1 cellular context compared by ENCODE assay signal in the genomic region with DNA sequence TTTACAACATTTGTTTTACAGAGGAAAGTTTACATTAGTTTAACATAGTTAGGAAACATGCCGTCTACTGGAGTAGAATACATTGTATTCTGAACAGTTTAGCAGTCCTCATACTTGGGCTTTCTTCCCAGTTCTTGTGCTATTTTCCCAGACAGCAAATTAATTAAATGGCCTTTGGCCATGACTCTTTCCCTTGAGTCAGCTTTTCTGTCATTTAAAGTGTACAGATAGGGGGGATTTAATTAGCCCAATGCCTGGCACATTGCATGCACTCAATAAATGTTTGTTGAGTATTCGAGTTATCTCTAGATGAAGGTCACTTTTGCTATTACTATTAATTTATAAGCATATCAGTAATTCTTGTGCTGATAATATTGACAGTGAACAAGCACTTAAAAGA.
TF ChIP-seq lines count a peak whose summit lies in the region.

No MANE protein-coding gene starts in this region.

TF ChIP-seq in HepG2, 621 proteins besides CTCF, POLR2A, EP300 and RAD21 (continued from another document):
- TF ChIP-seq, protein P1, sequence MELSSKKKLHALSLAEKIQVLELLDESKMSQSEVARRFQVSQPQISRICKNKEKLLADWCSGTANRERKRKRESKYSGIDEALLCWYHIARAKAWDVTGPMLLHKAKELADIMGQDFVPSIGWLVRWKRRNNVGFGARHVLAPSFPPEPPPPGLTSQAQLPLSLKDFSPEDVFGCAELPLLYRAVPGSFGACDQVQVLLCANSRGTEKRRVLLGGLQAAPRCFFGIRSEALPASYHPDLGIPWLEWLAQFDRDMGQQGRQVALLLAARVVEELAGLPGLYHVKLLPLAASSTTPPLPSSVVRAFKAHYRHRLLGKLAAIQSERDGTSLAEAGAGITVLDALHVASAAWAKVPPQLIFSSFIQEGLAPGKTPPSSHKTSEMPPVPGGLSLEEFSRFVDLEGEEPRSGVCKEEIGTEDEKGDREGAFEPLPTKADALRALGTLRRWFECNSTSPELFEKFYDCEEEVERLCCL (CRISPR knock-in tag; IDR thresholded peaks at IDR 0.05; ENCODE audit: borderline replicate concordance), result no peak
- peak in 1 of 2 experiments; percentile 46; a peak in 3 of 4 replicates for TF ChIP-seq MAFK (conservative IDR thresholded peaks at IDR 0.05 in 1 of 2, IDR thresholded peaks at IDR 0.05 in 1 of 2; ENCODE audit: low read length in 2 of 2)
- TF ChIP-seq, protein P2, sequence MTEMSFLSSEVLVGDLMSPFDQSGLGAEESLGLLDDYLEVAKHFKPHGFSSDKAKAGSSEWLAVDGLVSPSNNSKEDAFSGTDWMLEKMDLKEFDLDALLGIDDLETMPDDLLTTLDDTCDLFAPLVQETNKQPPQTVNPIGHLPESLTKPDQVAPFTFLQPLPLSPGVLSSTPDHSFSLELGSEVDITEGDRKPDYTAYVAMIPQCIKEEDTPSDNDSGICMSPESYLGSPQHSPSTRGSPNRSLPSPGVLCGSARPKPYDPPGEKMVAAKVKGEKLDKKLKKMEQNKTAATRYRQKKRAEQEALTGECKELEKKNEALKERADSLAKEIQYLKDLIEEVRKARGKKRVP (CRISPR knock-in tag; IDR thresholded peaks at IDR 0.05), result no peak
